ENCODE assay signal across 21 cellular contexts in genomic region chr10:42874713-42875387, GRCh38.
"Had no signal": no experiment of that assay in that cellular context is flagged by ENCODE, and none has a peak within 500 bp of the region (broad histone marks: within the 10 kb centered on the region; RNA-seq: fewer than 3 reads in every experiment).

No MANE protein-coding gene starts in this region.

- H3K4me3 Mint-ChIP-seq: dendritic cell treated with granulocyte-macrophage colony-stimulating factor and Interleukin-4, amounts not matched to agents 40 ng/mL and 50 ng/mL, for 4 days; naive thymus-derived CD4-positive, alpha-beta T cell; nephron; neural progenitor cell; stimulated activated memory B cell treated with anti-CD40 and anti-IgM and Interleukin-4, amounts not matched to agents 10 μg/mL and 1 μg/mL and 100 μg/mL, for 72 hours; stimulated activated naive CD8-positive, alpha-beta T cell treated with anti-CD3 and anti-CD28 coated beads, Interleukin-15, Interleukin-2, amounts not matched to agents 100 ng/mL and 50 ng/mL, for 24 hours had no signal

- H3K36me3 Mint-ChIP-seq: naive thymus-derived CD4-positive, alpha-beta T cell; neural progenitor cell; stimulated activated memory B cell treated with anti-CD40 and anti-IgM and Interleukin-4, amounts not matched to agents 10 μg/mL and 1 μg/mL and 100 μg/mL, for 72 hours had no signal

- DNase-seq: central memory CD4-positive, alpha-beta T cell; effector CD8-positive, alpha-beta T cell; esophagus squamous epithelium; foreskin melanocyte; midbrain; naive thymus-derived CD4-positive, alpha-beta T cell; sigmoid colon; stimulated activated CD4-positive, alpha-beta T cell treated with anti-CD3 and anti-CD28 coated beads, Interleukin-2, amount 100 ng/mL, for 24 hours; stimulated activated CD4-positive, alpha-beta T cell treated with anti-CD3 and anti-CD28 coated beads, Interleukin-4, amount 100 ng/mL, for 4 hours; transverse colon; upper lobe of right lung had no signal

- H3K9me3 ChIP-seq: colonic mucosa, esophagus squamous epithelium, prostate gland, sigmoid colon, thoracic aorta, transverse colon, upper lobe of right lung had no signal

- H3K27ac Mint-ChIP-seq: dendritic cell treated with granulocyte-macrophage colony-stimulating factor and Interleukin-4, amounts not matched to agents 40 ng/mL and 50 ng/mL, for 4 days; naive thymus-derived CD4-positive, alpha-beta T cell; neural progenitor cell; stimulated activated memory B cell treated with anti-CD40 and anti-IgM and Interleukin-4, amounts not matched to agents 10 μg/mL and 1 μg/mL and 100 μg/mL, for 72 hours; stimulated activated naive CD8-positive, alpha-beta T cell treated with anti-CD3 and anti-CD28 coated beads, Interleukin-15, Interleukin-2, amounts not matched to agents 100 ng/mL and 50 ng/mL, for 24 hours had no signal

- H3K9me3 Mint-ChIP-seq: dendritic cell treated with granulocyte-macrophage colony-stimulating factor and Interleukin-4, amounts not matched to agents 40 ng/mL and 50 ng/mL, for 4 days; nephron; stimulated activated memory B cell treated with anti-CD40 and anti-IgM and Interleukin-4, amounts not matched to agents 10 μg/mL and 1 μg/mL and 100 μg/mL, for 72 hours; stimulated activated naive CD8-positive, alpha-beta T cell treated with anti-CD3 and anti-CD28 coated beads, Interleukin-15, Interleukin-2, amounts not matched to agents 100 ng/mL and 50 ng/mL, for 24 hours had no signal

- H3K27me3 ChIP-seq: colonic mucosa, neural progenitor cell, transverse colon, upper lobe of right lung had no signal

- H3K27ac ChIP-seq: colonic mucosa, esophagus squamous epithelium, neural progenitor cell, prostate gland, sigmoid colon, thoracic aorta, transverse colon, upper lobe of right lung had no signal

- H3K4me1 ChIP-seq: colonic mucosa, neural progenitor cell, prostate gland, upper lobe of right lung had no signal

- H3K4me3 ChIP-seq: colonic mucosa, esophagus squamous epithelium, neural progenitor cell, prostate gland, sigmoid colon, thoracic aorta, transverse colon, upper lobe of right lung had no signal

- FAIRE-seq: endothelial cell of umbilical vein, keratinocyte had no signal

- H3K4me1 Mint-ChIP-seq: naive thymus-derived CD4-positive, alpha-beta T cell; stimulated activated memory B cell treated with anti-CD40 and anti-IgM and Interleukin-4, amounts not matched to agents 10 μg/mL and 1 μg/mL and 100 μg/mL, for 72 hours had no signal

- H3K36me3 ChIP-seq: colonic mucosa, esophagus squamous epithelium, neural progenitor cell, prostate gland, sigmoid colon, thoracic aorta, transverse colon, upper lobe of right lung had no signal

- ATAC-seq: naive thymus-derived CD4-positive, alpha-beta T cell; stimulated activated memory B cell treated with anti-CD40 and anti-IgM and Interleukin-4, amounts not matched to agents 10 μg/mL and 1 μg/mL and 100 μg/mL, for 72 hours had no signal

- H3K27me3 Mint-ChIP-seq: dendritic cell treated with granulocyte-macrophage colony-stimulating factor and Interleukin-4, amounts not matched to agents 40 ng/mL and 50 ng/mL, for 4 days; stimulated activated memory B cell treated with anti-CD40 and anti-IgM and Interleukin-4, amounts not matched to agents 10 μg/mL and 1 μg/mL and 100 μg/mL, for 72 hours; stimulated activated naive CD8-positive, alpha-beta T cell treated with anti-CD3 and anti-CD28 coated beads, Interleukin-15, Interleukin-2, amounts not matched to agents 100 ng/mL and 50 ng/mL, for 24 hours had no signal
